ENCODE assay signal across 11 cellular contexts in the genomic region with DNA sequence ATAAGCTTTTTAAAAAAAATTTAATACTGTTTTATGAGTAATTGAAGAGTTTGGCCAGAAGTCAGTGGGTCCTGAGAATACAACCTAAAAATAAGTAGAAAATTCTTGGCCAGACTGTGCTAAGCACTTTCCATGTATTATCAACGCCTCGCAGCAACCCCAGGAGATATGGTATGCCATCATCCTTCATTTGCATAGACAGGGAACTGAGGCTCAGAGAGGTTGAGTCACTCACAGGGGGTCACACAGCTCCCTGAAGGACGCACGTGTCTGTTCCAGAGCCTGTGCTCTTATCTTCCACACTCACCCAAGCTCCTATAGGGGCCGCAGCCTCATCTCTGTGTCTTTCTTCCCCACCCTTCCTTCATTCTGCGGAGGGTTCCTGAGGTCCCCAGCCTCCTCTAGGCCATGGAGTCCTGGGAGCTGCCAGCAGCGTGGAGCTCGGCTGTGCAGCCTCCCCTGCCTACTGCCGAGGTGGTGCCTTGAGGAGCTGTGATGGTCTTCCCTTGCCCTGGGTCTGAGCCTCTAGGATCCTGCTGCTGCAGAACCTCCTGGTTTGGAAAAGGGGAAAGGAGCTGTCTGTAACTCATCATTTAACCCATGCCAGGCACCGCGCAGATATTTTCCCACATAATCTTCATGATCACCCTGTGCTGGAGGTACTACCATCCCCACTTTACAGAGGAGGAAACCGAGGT. TPM values are rescaled to one million over a fixed set of nuclear protein-coding genes. Genes with fewer than 3 reads are reported as not detected.
DNase-seq lines count a peak whose midpoint lies in the region; ATAC-seq and TF ChIP-seq lines count a peak whose summit lies in the region.
"Had no signal": no experiment of that assay in that cellular context is flagged by ENCODE, and none has a peak within 500 bp of the region (broad histone marks: within the 10 kb centered on the region; RNA-seq: fewer than 3 reads in every experiment).

No MANE protein-coding gene starts in this region.

- no peak for DNase-seq in heart left ventricle
- no peak for DNase-seq in Right ventricle myocardium superior
- DNase-seq in endothelial cell (ENCODE audit: low spot score) = no peak
- DNase-seq in ovary = peak in 1 of 5 donors; percentile 47
- DNase-seq in vagina (ENCODE audit: extremely low spot score in 2 of 2) = no peak
- DNase-seq in SIG-M5 treated with dmso at 0.1 percent for 504 hours (lab: John Stamatoyannopoulos, UW; ENCODE audit: unreplicated experiment) = no peak
- DNase-seq in UCSD-AML1 (lab: John Stamatoyannopoulos, UW; ENCODE audit: unreplicated experiment) = no peak
- DNase-seq: activated CD4-positive, alpha-beta memory T cell treated with anti-CD3 and anti-CD28 coated beads, Interleukin-2, amount 10 ng/mL, durations not matched to agents 7 days and 5 days; activated naive CD8-positive, alpha-beta T cell treated with anti-CD3 and anti-CD28 coated beads, Interleukin-2, amount 10 ng/mL, durations not matched to agents 7 days and 5 days; Kasumi-1 had no signal

- TF ChIP-seq EP300 in ovary (IDR thresholded peaks at IDR 0.05) = no peak

- peak overlapping the region; percentile 65 for H3K4me3 Mint-ChIP-seq in endothelial cell (ENCODE audit: unreplicated experiment)
- H3K4me3 Mint-ChIP-seq: activated CD4-positive, alpha-beta memory T cell treated with anti-CD3 and anti-CD28 coated beads, Interleukin-2, amount 10 ng/mL, durations not matched to agents 7 days and 5 days; activated naive CD8-positive, alpha-beta T cell treated with anti-CD3 and anti-CD28 coated beads, Interleukin-2, amount 10 ng/mL, durations not matched to agents 7 days and 5 days had no signal

- no peak overlapping the region for H3K4me3 ChIP-seq in heart left ventricle
- no peak overlapping the region for H3K4me3 ChIP-seq in ovary
- no peak overlapping the region for H3K4me3 ChIP-seq in vagina

- H3K27ac ChIP-seq in heart left ventricle (peak overlapping the region in 11 of 12 donors; percentile 35 to 94 (median 77)), ovary (peak overlapping the region; percentile 83 to 93), vagina (peak overlapping the region; percentile 86)

- TF ChIP-seq CTCF in heart left ventricle (IDR thresholded peaks at IDR 0.05) (no peak), endothelial cell (IDR thresholded peaks at IDR 0.05; ENCODE audit: unreplicated experiment) (no peak), ovary (IDR thresholded peaks at IDR 0.05) (no peak), vagina (IDR thresholded peaks at IDR 0.05) (no peak)

- H3K36me3 ChIP-seq in heart left ventricle = no peaks in the 10 kb centered on the region
- no peaks in the 10 kb centered on the region for H3K36me3 ChIP-seq in ovary
- H3K36me3 ChIP-seq in vagina = no peaks in the 10 kb centered on the region

- no peaks in the 10 kb centered on the region for H3K9me3 Mint-ChIP-seq in endothelial cell (ENCODE audit: unreplicated experiment)
- H3K9me3 Mint-ChIP-seq: activated CD4-positive, alpha-beta memory T cell treated with anti-CD3 and anti-CD28 coated beads, Interleukin-2, amount 10 ng/mL, durations not matched to agents 7 days and 5 days; activated naive CD8-positive, alpha-beta T cell treated with anti-CD3 and anti-CD28 coated beads, Interleukin-2, amount 10 ng/mL, durations not matched to agents 7 days and 5 days had no signal

- H3K27me3 ChIP-seq in heart left ventricle (no peaks in the 10 kb centered on the region), ovary (no peaks in the 10 kb centered on the region), vagina (no peaks in the 10 kb centered on the region)

- TF ChIP-seq POLR2A in heart left ventricle (IDR thresholded peaks at IDR 0.05) (no peak), ovary (IDR thresholded peaks at IDR 0.05) (peak; percentile 12), vagina (IDR thresholded peaks at IDR 0.05) (no peak)

- peaks cover 80% of the 10 kb centered on the region for H3K4me1 Mint-ChIP-seq in endothelial cell (ENCODE audit: unreplicated experiment)

- peaks cover 11% of the 10 kb centered on the region for H3K36me3 Mint-ChIP-seq in endothelial cell (ENCODE audit: low read depth, unreplicated experiment)

- peak overlapping the region; percentile 96 for H3K27ac Mint-ChIP-seq in endothelial cell (ENCODE audit: unreplicated experiment)
- H3K27ac Mint-ChIP-seq: activated CD4-positive, alpha-beta memory T cell treated with anti-CD3 and anti-CD28 coated beads, Interleukin-2, amount 10 ng/mL, durations not matched to agents 7 days and 5 days; activated naive CD8-positive, alpha-beta T cell treated with anti-CD3 and anti-CD28 coated beads, Interleukin-2, amount 10 ng/mL, durations not matched to agents 7 days and 5 days had no signal

- peaks cover 7% of the 10 kb centered on the region for H3K27me3 Mint-ChIP-seq in endothelial cell (ENCODE audit: unreplicated experiment)
- H3K27me3 Mint-ChIP-seq: activated CD4-positive, alpha-beta memory T cell treated with anti-CD3 and anti-CD28 coated beads, Interleukin-2, amount 10 ng/mL, durations not matched to agents 7 days and 5 days; activated naive CD8-positive, alpha-beta T cell treated with anti-CD3 and anti-CD28 coated beads, Interleukin-2, amount 10 ng/mL, durations not matched to agents 7 days and 5 days had no signal

- H3K9me3 ChIP-seq in heart left ventricle = no peaks in the 10 kb centered on the region
- H3K9me3 ChIP-seq in ovary = no peaks in the 10 kb centered on the region
- H3K9me3 ChIP-seq in vagina = no peaks in the 10 kb centered on the region

- 70 to 76% (median 73%) methylated on average over 12 of the region's 12 CpGs for WGBS in heart left ventricle, 4 donors
- WGBS in ovary, 3 donors = 47 to 49% (median 48%) methylated on average over 12 of the region's 12 CpGs

- ATAC-seq in heart left ventricle = no peak
- no peak for ATAC-seq in Right ventricle myocardium superior (ENCODE audit: poor library complexity)
- ATAC-seq in GM18907 (IDR thresholded peaks at IDR 0.05; ENCODE audit: unreplicated experiment) = no peak

- intact Hi-C loops in heart left ventricle (cut with DNase I) (loop anchor here in 2 of 10 donors (5.0 kb wide), 1 partner anchor 38 kb away; no protein-coding TSS in a partner anchor), Right ventricle myocardium superior (cut with DNase I) (no loop called here), ovary (cut with DNase I) (no loop called here), vagina (cut with DNase I) (no loop called here)

- H3K4me1 ChIP-seq in heart left ventricle (peaks cover 12 to 97% (median 81%) of the 10 kb centered on the region in 12 donors), ovary (ENCODE audit: insufficient read depth) (peaks cover 61% of the 10 kb centered on the region), vagina (peaks cover 99% of the 10 kb centered on the region)

RNA-seq across cellular contexts. Expression of a gene that starts 30.3 kb away (rescaled TPM):
- total RNA-seq in heart left ventricle (100 to 1,000 TPM in 1 of 9 donors, 10 to 100 TPM in 8; 37.3 to 140 (median 59.4) TPM), Right ventricle myocardium superior (45.3 TPM), endothelial cell (ENCODE audit: unreplicated experiment) (328 TPM), ovary (100 to 1,000 TPM in 4 of 7 donors, 10 to 100 TPM in 3; 37.3 to 183 (median 119) TPM), vagina (93.8 TPM)
- polyA plus RNA-seq in heart left ventricle (10 to 100 TPM; 38.4 to 61.3 TPM), ovary (100 to 1,000 TPM in 1 of 2 donors, 10 to 100 TPM in 1; 84.0 to 313 TPM)
